Comparison of ENCODE assay signal across 10 cellular contexts in the genomic region with DNA sequence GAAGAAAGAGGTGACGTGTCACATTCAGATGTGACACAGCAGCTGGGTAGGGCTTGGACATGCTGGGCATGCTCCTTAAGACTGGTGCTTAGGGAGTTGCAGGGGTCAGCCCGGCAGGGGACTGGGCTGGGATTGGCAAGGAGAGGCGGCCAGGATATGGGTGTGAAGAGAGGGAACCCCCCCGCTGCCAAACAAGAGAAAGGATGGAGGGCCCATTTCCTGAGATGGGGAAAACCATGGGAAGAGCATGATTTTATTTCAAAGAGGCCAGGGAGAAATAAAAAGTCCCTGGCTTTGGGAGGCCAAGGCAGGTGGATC. TPM values are rescaled to one million over a fixed set of nuclear protein-coding genes. Genes with fewer than 3 reads are reported as not detected.
A peak's percentile ranks its signal among the peaks of the same experiment; 100 is the strongest.
DNase-seq lines count a peak whose midpoint lies in the region; ATAC-seq and TF ChIP-seq lines count a peak whose summit lies in the region.
"Had no signal": no experiment of that assay in that cellular context is flagged by ENCODE, and none has a peak within 500 bp of the region (broad histone marks: within the 10 kb centered on the region; RNA-seq: fewer than 3 reads in every experiment).

No MANE protein-coding gene starts in this region.

- peaks cover 51% of the 10 kb centered on the region for H3K36me3 ChIP-seq in SK-N-MC (ENCODE audit: insufficient read depth, low read length)

- ATAC-seq in stimulated activated effector memory CD8-positive, alpha-beta T cell treated with anti-CD3 and anti-CD28 coated beads, Interleukin-12 subunit alpha, Interleukin-12 subunit beta, amount 100 ng/mL, for 72 hours = no peak

- TF ChIP-seq CTCF in dorsolateral prefrontal cortex (IDR thresholded peaks at IDR 0.05 in 54 of 56, conservative IDR thresholded peaks at IDR 0.05 in 2 of 56; ENCODE audit: low read depth in 1 of 56, partially characterized antibody in 56 of 56) = no peak

- no peaks in the 10 kb centered on the region for H3K27me3 ChIP-seq in dorsolateral prefrontal cortex

- H3K36me3 Mint-ChIP-seq in stimulated activated effector memory CD8-positive, alpha-beta T cell treated with anti-CD3 and anti-CD28 coated beads, Interleukin-12 subunit alpha, Interleukin-12 subunit beta, amount 100 ng/mL, for 72 hours = peaks cover 96% of the 10 kb centered on the region

- peaks cover 89% of the 10 kb centered on the region for H3K4me1 Mint-ChIP-seq in stimulated activated effector memory CD8-positive, alpha-beta T cell treated with anti-CD3 and anti-CD28 coated beads, Interleukin-12 subunit alpha, Interleukin-12 subunit beta, amount 100 ng/mL, for 72 hours

- H3K27ac ChIP-seq in SK-N-MC = peak overlapping the region; percentile 51
- H3K27ac ChIP-seq in dorsolateral prefrontal cortex = peak overlapping the region in 24 of 59 donors; percentile 2 to 100 (median 37)

- no peaks in the 10 kb centered on the region for H3K9me3 Mint-ChIP-seq in stimulated activated effector memory CD8-positive, alpha-beta T cell treated with anti-CD3 and anti-CD28 coated beads, Interleukin-12 subunit alpha, Interleukin-12 subunit beta, amount 100 ng/mL, for 72 hours

- H3K4me3 ChIP-seq in SK-N-MC = no peak overlapping the region
- H3K4me3 ChIP-seq in dorsolateral prefrontal cortex = no peak overlapping the region

- H3K9me3 ChIP-seq in SK-N-MC (ENCODE audit: low read depth, low read length) = no peaks in the 10 kb centered on the region

- peak; percentile 63 for DNase-seq in activated CD8-positive, alpha-beta memory T cell treated with anti-CD3 and anti-CD28 coated beads, Interleukin-2, amount 50 U/mL, for 48 hours
- no peak for DNase-seq in activated CD8-positive, alpha-beta memory T cell treated with anti-CD3 and anti-CD28 coated beads, Interleukin-2, amount 50 U/mL, for 4 hours
- DNase-seq in SK-N-MC (ENCODE audit: low read depth, low spot score) = no peak
- peak; percentile 18 for DNase-seq in glomerular visceral epithelial cell (ENCODE audit: extremely low spot score)
- DNase-seq in stimulated activated effector memory CD8-positive, alpha-beta T cell treated with anti-CD3 and anti-CD28 coated beads, Interleukin-12 subunit alpha, Interleukin-12 subunit beta, amount 100 ng/mL, for 72 hours (ENCODE audit: low spot score in 2 of 2) = no peak
- DNase-seq in dorsolateral prefrontal cortex = no peak
- DNase-seq in AML-193 (lab: John Stamatoyannopoulos, UW) = no peak
- DNase-seq in cerebellar cortex (ENCODE audit: low spot score) = no peak
- DNase-seq: NCI-H748 treated with DMSO at 0.1 percent for 48 hours had no signal

- peak overlapping the region; percentile 93 for H3K4me3 Mint-ChIP-seq in stimulated activated effector memory CD8-positive, alpha-beta T cell treated with anti-CD3 and anti-CD28 coated beads, Interleukin-12 subunit alpha, Interleukin-12 subunit beta, amount 100 ng/mL, for 72 hours

- no peak overlapping the region for H3K9ac ChIP-seq in SK-N-MC (ENCODE audit: insufficient read length)
- H3K9ac ChIP-seq: KMS-11 had no signal

- intact Hi-C loops in dorsolateral prefrontal cortex (cut with DNase I) = loop anchor here (5.0 to 10.0 kb wide), 6 partner anchors 33 to 761 kb away; a partner anchor contains a TSS

- peak overlapping the region; percentile 100 for H3K27ac Mint-ChIP-seq in stimulated activated effector memory CD8-positive, alpha-beta T cell treated with anti-CD3 and anti-CD28 coated beads, Interleukin-12 subunit alpha, Interleukin-12 subunit beta, amount 100 ng/mL, for 72 hours

RNA-seq across cellular contexts. Expression of a gene that starts 5.3 kb away (rescaled TPM):
- total RNA-seq in dorsolateral prefrontal cortex = 100 to 1,000 TPM; 110 to 287 (median 161) TPM

RNA-seq across cellular contexts. Expression of a gene that starts 6.9 kb away (rescaled TPM):
- 100 to 1,000 TPM in 2 of 120 experiments, 10 to 100 TPM in 118; 44.3 to 109 (median 63.6) TPM for total RNA-seq in dorsolateral prefrontal cortex

RNA-seq across cellular contexts. Expression of a gene that starts 23.5 kb away (rescaled TPM):
- 10 to 100 TPM; 21.3 to 40.7 (median 28.0) TPM for total RNA-seq in dorsolateral prefrontal cortex

RNA-seq across cellular contexts. Expression of a gene that starts 44.9 kb away (rescaled TPM):
- 10 to 100 TPM in 119 of 120 experiments, 1 to 10 TPM in 1; 7.4 to 42.2 (median 25.6) TPM for total RNA-seq in dorsolateral prefrontal cortex

Comparison
In these comparisons a context has a peak if more than half of its experiments do, and no peak if none do; other contexts are left out.
1. DNase-seq: peak in activated CD8-positive, alpha-beta memory T cell treated with anti-CD3 and anti-CD28 coated beads, Interleukin-2, amount 50 U/mL, for 48 hours (single experiment) and glomerular visceral epithelial cell (single experiment); none in activated CD8-positive, alpha-beta memory T cell treated with anti-CD3 and anti-CD28 coated beads, Interleukin-2, amount 50 U/mL, for 4 hours (single experiment), SK-N-MC (single experiment), stimulated activated effector memory CD8-positive, alpha-beta T cell treated with anti-CD3 and anti-CD28 coated beads, Interleukin-12 subunit alpha, Interleukin-12 subunit beta, amount 100 ng/mL, for 72 hours (0 of 2), dorsolateral prefrontal cortex (0 of 10), AML-193 (0 of 2) and cerebellar cortex (single experiment).